9 cellular contexts compared by ENCODE assay signal in the genomic region with DNA sequence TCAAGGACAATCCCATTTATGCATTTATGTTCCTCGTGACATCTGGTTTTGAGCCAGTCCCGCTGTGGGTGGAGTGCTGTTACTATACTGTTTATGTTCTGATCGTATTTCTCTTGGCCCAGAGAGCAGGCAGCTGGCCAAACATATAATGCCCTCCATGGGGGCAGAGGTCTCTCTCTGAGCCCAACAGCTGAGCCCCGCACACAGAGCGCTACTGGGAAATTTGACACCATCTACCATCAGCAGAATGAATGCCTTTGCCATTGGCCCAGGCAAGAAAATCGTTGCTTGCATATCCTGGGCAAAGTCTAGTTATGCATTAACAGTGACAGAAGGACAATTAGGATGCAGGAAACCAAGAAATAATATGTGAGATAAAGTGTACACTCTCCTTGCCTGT.
DNase-seq lines count a peak whose midpoint lies in the region; ATAC-seq and TF ChIP-seq lines count a peak whose summit lies in the region.
"Had no signal": no experiment of that assay in that cellular context is flagged by ENCODE, and none has a peak within 500 bp of the region (broad histone marks: within the 10 kb centered on the region; RNA-seq: fewer than 3 reads in every experiment).

No MANE protein-coding gene starts in this region.

- H3K27me3 ChIP-seq in hepatocyte = no peaks in the 10 kb centered on the region
- no peaks in the 10 kb centered on the region for H3K27me3 ChIP-seq in upper lobe of left lung

- TF ChIP-seq POLR2A in upper lobe of left lung (IDR thresholded peaks at IDR 0.05) = no peak

- no peak overlapping the region for H3K4me3 ChIP-seq in hepatocyte
- H3K4me3 ChIP-seq in upper lobe of left lung = no peak overlapping the region

- no peak for ATAC-seq in GM18520 (IDR thresholded peaks at IDR 0.05; ENCODE audit: unreplicated experiment)
- ATAC-seq in upper lobe of left lung (ENCODE audit: low FRiP score in 2 of 2) = no peak

- no peak overlapping the region for H2AFZ ChIP-seq in hepatocyte

- peak overlapping the region; percentile 40 for H3K4me2 ChIP-seq in hepatocyte

- H3K4me1 ChIP-seq in hepatocyte (ENCODE audit: insufficient read depth) (peaks cover 10% of the 10 kb centered on the region), upper lobe of left lung (no peaks in the 10 kb centered on the region)

- no peaks in the 10 kb centered on the region for H4K20me1 ChIP-seq in hepatocyte (ENCODE audit: insufficient read depth, poor library complexity, severe bottlenecking)

- H3K36me3 ChIP-seq in hepatocyte (replicated peaks; ENCODE audit: insufficient read depth, low read depth) (no peaks in the 10 kb centered on the region), upper lobe of left lung (no peaks in the 10 kb centered on the region)

- H3K79me2 ChIP-seq in hepatocyte = no peaks in the 10 kb centered on the region

- no peaks in the 10 kb centered on the region for H3K9me2 ChIP-seq in hepatocyte (replicated peaks; ENCODE audit: insufficient read depth)

- DNase-seq in COLO829 (ENCODE audit: low spot score) (peak; percentile 14), NCI-H1436 treated with DMSO at 0.1 percent for 48 hours (lab: John Stamatoyannopoulos, UW) (peak; percentile 87), SHP77 (lab: John Stamatoyannopoulos, UW) (peak; percentile 97 to 99), hepatocyte (ENCODE audit: low spot score) (peak; percentile 66), RKO (ENCODE audit: low spot score) (no peak), NCI-H226 (no peak), upper lobe of left lung (no peak)

- 11% methylated on average over 6 of the region's 6 CpGs for WGBS in hepatocyte (ENCODE audit: low lambda C conversion rate, missing lambda C conversion rate)
- WGBS in upper lobe of left lung, 2 donors = 8 to 14% methylated on average over 6 of the region's 6 CpGs

- TF ChIP-seq CTCF in hepatocyte (IDR thresholded peaks at IDR 0.05; ENCODE audit: poor library complexity) (no peak), upper lobe of left lung (IDR thresholded peaks at IDR 0.05) (no peak)

- TF ChIP-seq EP300 in upper lobe of left lung (IDR thresholded peaks at IDR 0.05) = no peak

- peak overlapping the region; percentile 76 for H3K27ac ChIP-seq in hepatocyte
- no peak overlapping the region for H3K27ac ChIP-seq in upper lobe of left lung
- H3K27ac ChIP-seq: C4-2B had no signal

- H3K9me3 ChIP-seq in hepatocyte (ENCODE audit: low read depth) (no peaks in the 10 kb centered on the region), upper lobe of left lung (no peaks in the 10 kb centered on the region)

Comparison
In these comparisons a context has a peak if more than half of its experiments do, and no peak if none do; other contexts are left out.
1. DNase-seq: peak in COLO829 (single experiment), NCI-H1436 treated with DMSO at 0.1 percent for 48 hours (single experiment), SHP77 (2 of 2) and hepatocyte (single experiment); none in RKO (single experiment), NCI-H226 (single experiment) and upper lobe of left lung (0 of 2).